In the genomic region with DNA sequence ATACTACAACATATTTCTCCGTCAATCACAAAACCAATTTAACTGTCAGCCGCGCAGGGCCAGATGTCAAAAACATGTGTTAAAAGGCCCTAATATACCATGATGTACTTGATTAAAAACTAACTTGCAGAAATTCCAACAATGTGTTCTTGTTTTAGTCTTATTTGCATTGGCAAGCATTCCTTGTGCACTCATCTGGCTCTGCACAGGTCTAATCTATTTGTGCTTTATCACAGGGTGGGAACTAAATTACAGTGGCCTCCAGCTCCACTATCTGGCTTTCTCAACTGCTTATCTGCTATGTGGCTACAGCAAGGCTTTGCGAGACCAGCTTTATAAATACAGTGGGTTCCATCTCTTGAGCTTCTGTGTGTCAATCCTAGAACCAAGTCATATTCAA, we compare ENCODE assay signal across 26 cellular contexts.
"Had no signal": no experiment of that assay in that cellular context is flagged by ENCODE, and none has a peak within 500 bp of the region (broad histone marks: within the 10 kb centered on the region; RNA-seq: fewer than 3 reads in every experiment).

No MANE protein-coding gene starts in this region.

- H3K27ac Mint-ChIP-seq: activated CD4-positive, alpha-beta memory T cell treated with anti-CD3 and anti-CD28 coated beads for 36 hours; activated CD4-positive, alpha-beta T cell treated with anti-CD3 and anti-CD28 coated beads, Interleukin-2, amount 10 ng/mL, durations not matched to agents 24 days and 14 days; activated naive CD4-positive, alpha-beta T cell treated with anti-CD3 and anti-CD28 coated beads, Interleukin-2, amount 10 ng/mL, durations not matched to agents 7 days and 5 days; activated T-helper 1 cell treated with anti-CD3 and anti-CD28 coated beads, Interleukin-12 subunit alpha, Interleukin-12 subunit beta, Interleukin-2, Interleukin-4 antibody, amounts not matched to agents 30 ng/mL and 10 ng/mL and 1 ng/mL, durations not matched to agents 14 hours and 24 hours and 36 hours; naive thymus-derived CD8-positive, alpha-beta T cell; T-helper 17 cell had no signal

- H3K36me3 ChIP-seq: colonic mucosa, right lobe of liver, transverse colon, WERI-Rb-1 had no signal

- H3K27ac ChIP-seq: colonic mucosa, epithelial cell of prostate, right lobe of liver, skin epidermis, testis, transverse colon, WERI-Rb-1 had no signal

- ATAC-seq: activated CD4-positive, CD25-positive, alpha-beta regulatory T cell treated with anti-CD3 and anti-CD28 coated beads, Interleukin-2, amount 50 U/mL, for 24 hours; naive thymus-derived CD8-positive, alpha-beta T cell; right lobe of liver; stimulated activated naive CD8-positive, alpha-beta T cell treated with anti-CD3 and anti-CD28 coated beads, Interleukin-15, Interleukin-2, amounts not matched to agents 100 U/mL and 50 U/mL, for 24 hours; T-helper 17 cell had no signal

- H3K4me3 ChIP-seq: colonic mucosa, right lobe of liver, skin epidermis, testis, transverse colon had no signal

- H3K9me3 Mint-ChIP-seq: activated CD4-positive, alpha-beta T cell treated with anti-CD3 and anti-CD28 coated beads, Interleukin-2, amount 10 ng/mL, durations not matched to agents 24 days and 14 days; activated naive CD4-positive, alpha-beta T cell treated with anti-CD3 and anti-CD28 coated beads, Interleukin-2, amount 10 ng/mL, durations not matched to agents 7 days and 5 days; activated T-helper 1 cell treated with anti-CD3 and anti-CD28 coated beads, Interleukin-12 subunit alpha, Interleukin-12 subunit beta, Interleukin-2, Interleukin-4 antibody, amounts not matched to agents 30 ng/mL and 10 ng/mL and 1 ng/mL, durations not matched to agents 14 hours and 24 hours and 36 hours had no signal

- H3K9me3 ChIP-seq: colonic mucosa, right lobe of liver, testis, transverse colon had no signal

- H3K27me3 ChIP-seq: colonic mucosa, right lobe of liver, testis, transverse colon had no signal

- DNase-seq: activated CD4-positive, alpha-beta memory T cell treated with anti-CD3 and anti-CD28 coated beads for 36 hours; activated CD4-positive, alpha-beta T cell treated with anti-CD3 and anti-CD28 coated beads, Interleukin-2, amount 10 ng/mL, durations not matched to agents 24 days and 14 days; activated CD8-positive, alpha-beta memory T cell treated with anti-CD3 and anti-CD28 coated beads, Interleukin-2, amount 50 U/mL, for 4 hours; activated effector memory CD4-positive, alpha-beta T cell treated with anti-CD3 and anti-CD28 coated beads, Interleukin-2, amount 50 U/mL, for 16 hours; activated naive CD4-positive, alpha-beta T cell treated with anti-CD3 and anti-CD28 coated beads, Interleukin-2, amount 10 ng/mL, durations not matched to agents 7 days and 5 days; activated T-cell treated with anti-CD3 and anti-CD28 coated beads, Interleukin-2, amount 50 U/mL, for 1 hour; amygdala; cerebellar nuclear complex; colonic mucosa; effector CD8-positive, alpha-beta T cell; left cardiac atrium; midbrain; naive thymus-derived CD8-positive, alpha-beta T cell; right lobe of liver; stimulated activated CD4-positive, alpha-beta T cell treated with anti-CD3 and anti-CD28 coated beads, Interleukin-12 subunit alpha, Interleukin-12 subunit beta, amount 100 ng/mL, for 4 hours; stimulated activated CD4-positive, alpha-beta T cell treated with anti-CD3 and anti-CD28 coated beads, Interleukin-4, amount 100 ng/mL, for 1 hour; stimulated activated naive CD8-positive, alpha-beta T cell treated with anti-CD3 and anti-CD28 coated beads, Interleukin-15, Interleukin-2, amounts not matched to agents 100 U/mL and 50 U/mL, for 24 hours; T-helper 17 cell; T1000; testis; transverse colon; WERI-Rb-1 had no signal

- H3K36me3 Mint-ChIP-seq: activated CD4-positive, alpha-beta memory T cell treated with anti-CD3 and anti-CD28 coated beads for 36 hours; activated naive CD4-positive, alpha-beta T cell treated with anti-CD3 and anti-CD28 coated beads, Interleukin-2, amount 10 ng/mL, durations not matched to agents 7 days and 5 days; naive thymus-derived CD8-positive, alpha-beta T cell had no signal

- H3K4me1 ChIP-seq: colonic mucosa, right lobe of liver, testis, transverse colon had no signal
